8 cellular contexts compared by ENCODE assay signal in genomic region chr1:43945898-43946243, GRCh38. TPM values are rescaled to one million over a fixed set of nuclear protein-coding genes. Genes with fewer than 3 reads are reported as not detected.
DNase-seq lines count a peak whose midpoint lies in the region; ATAC-seq and TF ChIP-seq lines count a peak whose summit lies in the region.

No MANE protein-coding gene starts in this region.

- POLR2A ChIA-PET in CD4-positive, alpha-beta memory T cell (lab: Charles Lee; ENCODE audit: partially characterized antibody): interaction anchor here (0.9 to 4.1 kb wide), 6 partner anchors 11 to 239 kb away, joined by 3 to 44 read pairs (median 6); partner anchors contain the start of genes ATP6V0B, CCDC24, DPH2 and ST3GAL3

- no peaks in the 10 kb centered on the region for H3K9me3 ChIP-seq in CD4-positive, alpha-beta memory T cell (ENCODE audit: control insufficient read depth in 1 of 2, low read length in 2 of 2)
- H3K9me3 ChIP-seq in NT2/D1 (ENCODE audit: insufficient read depth, low read length) (no peaks in the 10 kb centered on the region), endocrine pancreas (ENCODE audit: control insufficient read depth, low read length) (no peaks in the 10 kb centered on the region), osteoblast (ENCODE audit: low read depth, low read length) (no peaks in the 10 kb centered on the region)

- peak overlapping the region; percentile 99 for H3K9ac ChIP-seq in NT2/D1 (ENCODE audit: insufficient read length, low read depth)
- peak overlapping the region; percentile 58 for H3K9ac ChIP-seq in endocrine pancreas (ENCODE audit: control insufficient read depth, insufficient read depth, low read length)

- no peaks in the 10 kb centered on the region for H3K9me3 Mint-ChIP-seq in CD4-positive, alpha-beta memory T cell

- peaks cover 29% of the 10 kb centered on the region for H3K4me1 ChIP-seq in CD4-positive, alpha-beta memory T cell (ENCODE audit: insufficient read depth, low read length)
- H3K4me1 ChIP-seq in NT2/D1 (ENCODE audit: insufficient read depth, insufficient read length) (peaks cover 21% of the 10 kb centered on the region), endocrine pancreas (ENCODE audit: control insufficient read depth, insufficient read depth, low read length) (no peaks in the 10 kb centered on the region), osteoblast (ENCODE audit: insufficient read depth, low read length) (peaks cover 23% of the 10 kb centered on the region)

- peaks cover 26 to 65% (median 41%) of the 10 kb centered on the region in 4 donors for H3K4me1 Mint-ChIP-seq in CD4-positive, alpha-beta memory T cell

- H3K36me3 Mint-ChIP-seq in CD4-positive, alpha-beta memory T cell: peaks cover 10 to 11% of the 10 kb centered on the region in 2 donors

- no peak for DNase-seq in CD4-positive, alpha-beta memory T cell
- no peak for DNase-seq in NT2/D1 (ENCODE audit: low read depth, low spot score)
- DNase-seq in osteoblast (ENCODE audit: insufficient read length, low spot score, missing footprints): no peak
- DNase-seq in NCI-H748 (lab: John Stamatoyannopoulos, UW; ENCODE audit: unreplicated experiment): no peak
- no peak for DNase-seq in COR-L47 (lab: John Stamatoyannopoulos, UW)

- H3K4me3 ChIP-seq in CD4-positive, alpha-beta memory T cell (ENCODE audit: low read length in 2 of 2): peak overlapping the region; percentile 87 to 93
- H3K4me3 ChIP-seq in NT2/D1 (ENCODE audit: insufficient read length, low read depth) (peak overlapping the region; percentile 98), endocrine pancreas (ENCODE audit: control insufficient read depth, insufficient read depth, low read length) (peak overlapping the region; percentile 63), osteoblast (ENCODE audit: insufficient read depth, low read length) (peak overlapping the region; percentile 96)

- intact Hi-C loops in CD4-positive, alpha-beta memory T cell (cut with micrococcal nuclease): loop anchor here (1.0 to 5.0 kb wide), 9 partner anchors 23 to 419 kb away; partner anchors contain the start of genes ATP6V0B, CCDC24, DMAP1 and KDM4A

- H3K27ac Mint-ChIP-seq in CD4-positive, alpha-beta memory T cell: peak overlapping the region; percentile 88 to 97 (median 95)

- peaks cover 23% of the 10 kb centered on the region for H4K20me1 ChIP-seq in osteoblast (ENCODE audit: insufficient read depth, low read length)

- no peaks in the 10 kb centered on the region for H3K27me3 Mint-ChIP-seq in CD4-positive, alpha-beta memory T cell

- peak overlapping the region; percentile 98 for H2AFZ ChIP-seq in osteoblast (ENCODE audit: low read length)

- ATAC-seq in GM21723 (IDR thresholded peaks at IDR 0.05; ENCODE audit: unreplicated experiment) (no peak), HG02610 (IDR thresholded peaks at IDR 0.05; ENCODE audit: unreplicated experiment) (no peak)

- H3K27ac ChIP-seq in CD4-positive, alpha-beta memory T cell (ENCODE audit: low read depth, low read length): peak overlapping the region; percentile 93
- H3K27ac ChIP-seq in osteoblast (ENCODE audit: low read depth, low read length): peak overlapping the region; percentile 97

- H3K79me2 ChIP-seq in osteoblast (ENCODE audit: insufficient read depth, low read length): peaks cover 39% of the 10 kb centered on the region

- CTCF ChIA-PET in CD4-positive, alpha-beta memory T cell (lab: Charles Lee; ENCODE audit: partially characterized antibody): interaction anchor here (0.7 to 7.5 kb wide), 12 partner anchors 12 to 183 kb away, joined by 3 to 83 read pairs (median 4); partner anchors contain the start of genes ARTN, ATP6V0B and CCDC24

- peak overlapping the region; percentile 96 for H3K4me2 ChIP-seq in osteoblast (ENCODE audit: insufficient read depth, low read length)

- H3K27me3 ChIP-seq in CD4-positive, alpha-beta memory T cell (ENCODE audit: insufficient read depth, low read length): no peaks in the 10 kb centered on the region
- H3K27me3 ChIP-seq in NT2/D1 (ENCODE audit: insufficient read depth, insufficient read length): no peaks in the 10 kb centered on the region
- H3K27me3 ChIP-seq in endocrine pancreas (ENCODE audit: control insufficient read depth, insufficient read depth, low read length): no peaks in the 10 kb centered on the region
- H3K27me3 ChIP-seq in osteoblast (ENCODE audit: insufficient read depth, low read length): no peaks in the 10 kb centered on the region

- no peaks in the 10 kb centered on the region for H3K36me3 ChIP-seq in CD4-positive, alpha-beta memory T cell (ENCODE audit: insufficient read depth, low read length)
- H3K36me3 ChIP-seq in NT2/D1 (ENCODE audit: insufficient read depth, insufficient read length, low read length) (peaks cover 23% of the 10 kb centered on the region), endocrine pancreas (ENCODE audit: control insufficient read depth, insufficient read depth, low read length) (no peaks in the 10 kb centered on the region), osteoblast (ENCODE audit: insufficient read depth, low read length) (peaks cover 11% of the 10 kb centered on the region)

- no peak for TF ChIP-seq CTCF in osteoblast (IDR thresholded peaks at IDR 0.05; ENCODE audit: extremely low read depth, low read depth, low read length)

- peak overlapping the region; percentile 91 to 95 (median 93) for H3K4me3 Mint-ChIP-seq in CD4-positive, alpha-beta memory T cell

RNA-seq across cellular contexts. Expression of gene IPO13, which starts 0.9 kb away (rescaled TPM):
- total RNA-seq in CD4-positive, alpha-beta memory T cell: 10 to 100 TPM; 18.5 to 20.0 TPM
- polyA plus RNA-seq in CD4-positive, alpha-beta memory T cell: 10 to 100 TPM in 1 of 2 donors, 1 to 10 TPM in 1; 7.5 to 16.8 TPM
- 18.6 and 20.6 TPM in 2 replicates for total RNA-seq in osteoblast

RNA-seq across cellular contexts. Expression of gene ARTN, which starts 12.3 kb away (rescaled TPM):
- total RNA-seq in CD4-positive, alpha-beta memory T cell: under 1 TPM in 1 of 2 experiments, not detected in 1; 0.41 TPM
- polyA plus RNA-seq in CD4-positive, alpha-beta memory T cell: not detected
- 0.29 TPM in 1 of 2 replicates, not detected in the other for total RNA-seq in osteoblast

RNA-seq across cellular contexts. Expression of gene DPH2, which starts 23.9 kb away (rescaled TPM):
- total RNA-seq in CD4-positive, alpha-beta memory T cell: 10 to 100 TPM; 25.5 to 28.5 TPM
- polyA plus RNA-seq in CD4-positive, alpha-beta memory T cell: 10 to 100 TPM; 29.1 to 33.1 TPM
- 10.3 and 15.6 TPM in 2 replicates for total RNA-seq in osteoblast

RNA-seq across cellular contexts. Expression of gene ATP6V0B, which starts 28.9 kb away (rescaled TPM):
- 10 to 100 TPM; 59.8 to 73.9 TPM for total RNA-seq in CD4-positive, alpha-beta memory T cell
- 100 to 1,000 TPM; 186 to 310 TPM for polyA plus RNA-seq in CD4-positive, alpha-beta memory T cell
- total RNA-seq in osteoblast: 81.9 and 89.4 TPM in 2 replicates

RNA-seq across cellular contexts. Expression of gene B4GALT2, which starts 33.1 kb away (rescaled TPM):
- total RNA-seq in CD4-positive, alpha-beta memory T cell: 1 to 10 TPM in 1 of 2 experiments, under 1 TPM in 1; 0.58 to 2.1 TPM
- polyA plus RNA-seq in CD4-positive, alpha-beta memory T cell: 1 to 10 TPM in 1 of 2 donors, under 1 TPM in 1; 0.26 to 1.5 TPM
- 95.5 and 99.5 TPM in 2 replicates for total RNA-seq in osteoblast
